34 cellular contexts compared by ENCODE assay signal in the genomic region with DNA sequence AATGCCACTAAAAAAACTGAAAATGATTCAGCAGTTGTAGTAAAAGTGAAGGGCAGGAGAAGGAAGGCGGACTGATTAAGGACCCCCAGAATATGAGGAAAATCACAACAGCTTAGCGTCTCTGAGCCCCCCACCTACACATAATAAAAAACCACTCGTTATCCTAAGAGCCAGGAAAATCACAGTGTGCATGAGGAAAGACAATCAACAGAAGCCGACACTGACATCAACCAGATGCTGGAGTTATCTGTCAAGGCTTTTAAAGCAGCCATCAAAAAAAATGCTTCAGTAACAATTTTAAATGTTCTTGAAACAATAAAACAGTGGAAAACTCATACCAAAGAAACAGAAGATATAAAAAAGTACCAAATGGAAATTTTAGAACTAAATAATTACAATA. TPM values are rescaled to one million over a fixed set of nuclear protein-coding genes. Genes with fewer than 3 reads are reported as not detected.
"Had no signal": no experiment of that assay in that cellular context is flagged by ENCODE, and none has a peak within 500 bp of the region (broad histone marks: within the 10 kb centered on the region; RNA-seq: fewer than 3 reads in every experiment).

No MANE protein-coding gene starts in this region.

- H3K4me3 ChIP-seq: adrenal gland, body of pancreas, breast epithelium had no signal

- H3K9me3 ChIP-seq: adrenal gland, body of pancreas, breast epithelium had no signal

- H3K27me3 ChIP-seq: adrenal gland, body of pancreas, brain microvascular endothelial cell, breast epithelium had no signal

- H3K27ac ChIP-seq: adrenal gland, body of pancreas, brain microvascular endothelial cell, breast epithelium, VCaP had no signal

- DNase-seq: activated B cell treated with CpG ODN at 0.5 μM for 24 hours; activated CD4-positive, alpha-beta memory T cell treated with anti-CD3 and anti-CD28 coated beads for 36 hours; activated CD4-positive, alpha-beta T cell treated with anti-CD3 and anti-CD28 coated beads for 4 hours; activated CD4-positive, alpha-beta T cell treated with anti-CD3 and anti-CD28 coated beads, Interleukin-2, amount 10 ng/mL, durations not matched to agents 24 days and 14 days; activated CD4-positive, alpha-beta T cell treated with anti-CD3 and anti-CD28 coated beads, Interleukin-2, amount 50 U/mL, for 1 hour; activated CD4-positive, alpha-beta T cell treated with anti-CD3 and anti-CD28 coated beads, Interleukin-2, amount 50 U/mL, for 4 hours; activated CD4-positive, CD25-positive, alpha-beta regulatory T cell treated with anti-CD3 and anti-CD28 coated beads, Interleukin-2, amount 50 U/mL, for 72 hours; activated CD8-positive, alpha-beta memory T cell treated with anti-CD3 and anti-CD28 coated beads, Interleukin-2, amount 50 U/mL, for 4 hours; activated CD8-positive, alpha-beta T cell treated with anti-CD3 and anti-CD28 coated beads for 36 hours; activated effector memory CD4-positive, alpha-beta T cell treated with anti-CD3 and anti-CD28 coated beads, Interleukin-2, amount 50 U/mL, for 16 hours; activated gamma-delta T cell treated with Interleukin-2 at 50 U/mL for 16 hours; activated naive CD4-positive, alpha-beta T cell; activated naive CD4-positive, alpha-beta T cell treated with anti-CD3 and anti-CD28 coated beads for 36 hours; activated naive CD4-positive, alpha-beta T cell treated with anti-CD3 and anti-CD28 coated beads, Interleukin-2, amount 50 U/mL, for 16 hours; activated naive CD8-positive, alpha-beta T cell treated with anti-CD3 and anti-CD28 coated beads for 36 hours; activated T-cell treated with anti-CD3 and anti-CD28 coated beads for 4 hours; activated T-cell treated with anti-CD3 and anti-CD28 coated beads, Interleukin-2, amount 50 U/mL, for 1 hour; activated T-cell treated with anti-CD3 and anti-CD28 coated beads, Interleukin-2, amount 50 U/mL, for 4 hours; activated T-cell treated with anti-CD3 and anti-CD28 coated beads, Interleukin-2, amount 50 U/mL, for 72 hours; adrenal gland; amniotic stem cell; aorta; body of pancreas; brain microvascular endothelial cell; central memory CD4-positive, alpha-beta T cell; T-helper 1 cell; T-helper 2 cell; T-helper 9 cell had no signal

- ATAC-seq: activated CD8-positive, alpha-beta T cell treated with anti-CD3 and anti-CD28 coated beads for 36 hours; activated naive CD4-positive, alpha-beta T cell treated with anti-CD3 and anti-CD28 coated beads, Interleukin-2, amount 50 U/mL, for 72 hours; activated T-cell treated with anti-CD3 and anti-CD28 coated beads, Interleukin-2, amount 50 U/mL, for 4 hours; activated T-cell treated with anti-CD3 and anti-CD28 coated beads, Interleukin-2, amount 50 U/mL, for 72 hours; activated T-helper 17 cell treated with anti-CD3 and anti-CD28 coated beads, Interleukin-2, amount 50 U/mL, for 72 hours; body of pancreas had no signal

- H3K4me1 ChIP-seq: adrenal gland, body of pancreas, breast epithelium had no signal

RNA-seq across cellular contexts. Expression of gene CXCR6, which starts 9.7 kb away (rescaled TPM):
- total RNA-seq: activated B cell treated with CpG ODN at 0.5 μM for 24 hours, astrocyte had no signal

RNA-seq across cellular contexts. Expression of gene CCR9, which starts 47.2 kb away (rescaled TPM):
- total RNA-seq: activated CD4-positive, alpha-beta memory T cell treated with anti-CD3 and anti-CD28 coated beads for 36 hours; activated CD4-positive, alpha-beta T cell treated with anti-CD3 and anti-CD28 coated beads, Interleukin-2, amount 10 ng/mL, durations not matched to agents 24 days and 14 days; activated naive CD4-positive, alpha-beta T cell treated with anti-CD3 and anti-CD28 coated beads for 36 hours; activated naive CD4-positive, alpha-beta T cell treated with anti-CD3 and anti-CD28 coated beads, Interleukin-2, amount 50 U/mL, for 72 hours; activated naive CD8-positive, alpha-beta T cell treated with anti-CD3 and anti-CD28 coated beads for 36 hours; activated T-cell treated with anti-CD3 and anti-CD28 coated beads, Interleukin-2, amount 50 U/mL, for 4 hours; activated T-helper 1 cell treated with anti-CD3 and anti-CD28 coated beads, Interleukin-12 subunit alpha, Interleukin-12 subunit beta, Interleukin-2, Interleukin-4 antibody, amounts not matched to agents 30 ng/mL and 10 ng/mL and 1 ng/mL, durations not matched to agents 14 hours and 24 hours and 36 hours; aorta; astrocyte; body of pancreas; breast epithelium had no signal
- polyA plus RNA-seq: adrenal gland had no signal
